In the genomic region with DNA sequence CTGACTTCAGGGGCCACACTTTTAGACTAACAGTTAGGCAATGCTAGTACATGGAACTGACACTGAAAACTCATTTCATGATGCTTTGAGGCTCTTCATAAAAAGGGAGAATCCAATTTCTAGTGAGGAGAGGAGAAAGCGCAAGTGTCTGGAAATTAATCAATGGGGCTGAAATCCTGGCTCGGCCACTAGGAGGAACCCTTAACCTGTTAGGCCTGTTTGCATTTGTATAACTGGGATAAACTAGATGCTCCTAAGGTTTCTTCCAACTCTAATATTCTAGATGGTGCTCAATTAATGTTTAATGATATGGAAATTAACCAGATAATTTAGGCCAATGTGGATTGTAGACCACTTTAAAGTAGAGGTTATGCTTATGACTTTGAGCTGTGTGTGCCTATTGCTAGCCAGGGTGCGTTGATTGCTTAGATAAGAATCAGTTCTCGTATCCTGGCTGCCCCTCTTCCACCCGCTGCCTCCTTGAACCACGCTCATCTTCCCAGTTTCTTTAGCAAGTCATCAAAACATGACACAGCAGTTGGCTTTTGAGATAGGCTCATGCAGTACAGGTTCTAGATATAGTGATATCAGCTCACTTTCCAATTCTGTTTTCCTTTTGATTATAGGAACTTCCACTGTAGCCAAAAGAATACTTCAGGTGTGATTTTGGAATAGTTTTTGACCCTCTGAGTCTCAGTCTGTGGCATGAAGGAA, we compare ENCODE assay signal across 9 cellular contexts. TPM values are rescaled to one million over a fixed set of nuclear protein-coding genes. Genes with fewer than 3 reads are reported as not detected.
DNase-seq lines count a peak whose midpoint lies in the region; TF ChIP-seq lines count a peak whose summit lies in the region.
"Had no signal": no experiment of that assay in that cellular context is flagged by ENCODE, and none has a peak within 500 bp of the region (broad histone marks: within the 10 kb centered on the region; RNA-seq: fewer than 3 reads in every experiment).

No MANE protein-coding gene starts in this region.

- DNase-seq in AG20443 (ENCODE audit: low spot score) (peak; percentile 34), GM13977 (ENCODE audit: low spot score) (no peak), SK-N-SH (peak; percentile 6), iris pigment epithelial cell (ENCODE audit: low read depth) (peak; percentile 21), NCI-H1048 (lab: John Stamatoyannopoulos, UW) (no peak), 8988T (no peak)
- DNase-seq in stimulated activated CD4-positive, alpha-beta T cell treated with anti-CD3 and anti-CD28 coated beads, Interleukin-4, amount 100 ng/mL, for 1 hour = no peak
- no peak for DNase-seq in activated CD4-positive, alpha-beta T cell treated with anti-CD3 and anti-CD28 coated beads for 1 hour
- DNase-seq: stimulated activated naive CD8-positive, alpha-beta T cell treated with anti-CD3 and anti-CD28 coated beads, Interleukin-15, Interleukin-2, amounts not matched to agents 100 U/mL and 50 U/mL, for 24 hours had no signal

- 43% methylated on average over 6 of the region's 6 CpGs for WGBS in SK-N-SH (ENCODE audit: low lambda C conversion rate)

- no peaks in the 10 kb centered on the region for H3K9me2 ChIP-seq in SK-N-SH

- no peaks in the 10 kb centered on the region; the same call in 1 of the 2 replicates for H3K27me3 ChIP-seq in SK-N-SH (ENCODE audit: insufficient read depth)

- H3K79me2 ChIP-seq in SK-N-SH (ENCODE audit: insufficient read depth) = no peaks in the 10 kb centered on the region

- TF ChIP-seq CTCF in GM13977 (IDR thresholded peaks at IDR 0.05; ENCODE audit: extremely low read depth, insufficient read depth, missing control alignments) (peak; percentile 60), SK-N-SH (IDR thresholded peaks at IDR 0.05) (peak; percentile 56)

- CTCF ChIA-PET in SK-N-SH (lab: Yijun Ruan, JAX) = interaction anchor here (0.6 to 1.4 kb wide), 6 partner anchors 14 to 1499 kb away, joined by 3 to 7 read pairs (median 3); no protein-coding TSS in a partner anchor

- no peak overlapping the region for H2AFZ ChIP-seq in SK-N-SH (ENCODE audit: low read depth)

- no peaks in the 10 kb centered on the region for H3F3A ChIP-seq in SK-N-SH (replicated peaks; ENCODE audit: insufficient read depth)

- no peak for TF ChIP-seq EP300 in SK-N-SH (IDR thresholded peaks at IDR 0.05; ENCODE audit: borderline replicate concordance in 1 of 2, low read depth in 1 of 2, low read length in 1 of 2)

- no peaks in the 10 kb centered on the region for H3K9me3 ChIP-seq in SK-N-SH

- in situ Hi-C loops in GM13977 (cut with MboI; ENCODE audit: low pct_unique_long_range_greater_than_20kb, low sequenced_read_pairs, unreplicated experiment) = loop anchor here (25.0 kb wide), 1 partner anchor 1091 kb away; no protein-coding TSS in a partner anchor

- H3K27ac ChIP-seq in SK-N-SH (ENCODE audit: low read depth in 2 of 2, low read length in 1 of 2) = no peak overlapping the region

- H4K20me1 ChIP-seq in SK-N-SH (ENCODE audit: insufficient read depth) = no peaks in the 10 kb centered on the region

- H3K9ac ChIP-seq in SK-N-SH = no peak overlapping the region

- no peak overlapping the region for H3K4me2 ChIP-seq in SK-N-SH

- no peaks in the 10 kb centered on the region for H3K36me3 ChIP-seq in SK-N-SH (replicated peaks in 1 of 2; ENCODE audit: control insufficient read depth in 1 of 2, insufficient read depth in 2 of 2, low read length in 1 of 2)

- POLR2A ChIA-PET in SK-N-SH (lab: Yijun Ruan, JAX) = no interaction called here

- H3K4me1 ChIP-seq in SK-N-SH (ENCODE audit: control insufficient read depth in 1 of 2, insufficient read depth in 2 of 2, low read depth in 1 of 2, low read length in 1 of 2) = no peaks in the 10 kb centered on the region

- peak; percentile 46 for TF ChIP-seq RAD21 in SK-N-SH (IDR thresholded peaks at IDR 0.05; ENCODE audit: low read length)

- no peak overlapping the region; a peak in 1 of 4 replicates for H3K4me3 ChIP-seq in SK-N-SH (ENCODE audit: low read depth in 2 of 2, low read length in 1 of 2)

TF ChIP-seq in SK-N-SH, 30 proteins besides CTCF, POLR2A, EP300 and RAD21:
- no peak for TF ChIP-seq RXRA (IDR thresholded peaks at IDR 0.05; ENCODE audit: borderline replicate concordance, low read depth)
- no peak for TF ChIP-seq USF1 (IDR thresholded peaks at IDR 0.05; ENCODE audit: borderline replicate concordance, low read depth)
- no peak for TF ChIP-seq TCF12 (IDR thresholded peaks at IDR 0.05)
- no peak for TF ChIP-seq FOSL2 (IDR thresholded peaks at IDR 0.05; ENCODE audit: borderline replicate concordance, low read depth)
- peak; percentile 21; the same call in 1 of the 2 replicates for TF ChIP-seq SMC3 (IDR thresholded peaks at IDR 0.05; ENCODE audit: low read depth, low read length)
TF ChIP-seq in SK-N-SH: peak in this region for 1.

RNA-seq across cellular contexts. Expression of gene CRBN, which starts 16.8 kb away (rescaled TPM):
- 17.5 and 35.2 TPM in 2 replicates for polyA plus RNA-seq in SK-N-SH (2012; rRNA removed)
- polyA plus RNA-seq in SK-N-SH (2012; cell fraction: cytosol; rRNA removed) = 28.6 and 30.5 TPM in 2 replicates
- 23.0 and 40.2 TPM in 2 replicates for polyA plus RNA-seq in SK-N-SH (2012; cell fraction: nucleus; rRNA removed)

Comparison
In these comparisons a context has a peak if more than half of its experiments do, and no peak if none do; other contexts are left out.
1. DNase-seq: peak in AG20443 (single experiment), SK-N-SH (single experiment) and iris pigment epithelial cell (single experiment); none in GM13977 (single experiment), NCI-H1048 (single experiment), stimulated activated CD4-positive, alpha-beta T cell treated with anti-CD3 and anti-CD28 coated beads, Interleukin-4, amount 100 ng/mL, for 1 hour (single experiment), 8988T (single experiment) and activated CD4-positive, alpha-beta T cell treated with anti-CD3 and anti-CD28 coated beads for 1 hour (single experiment).